ENCODE assay signal across 33 cellular contexts in the genomic region with DNA sequence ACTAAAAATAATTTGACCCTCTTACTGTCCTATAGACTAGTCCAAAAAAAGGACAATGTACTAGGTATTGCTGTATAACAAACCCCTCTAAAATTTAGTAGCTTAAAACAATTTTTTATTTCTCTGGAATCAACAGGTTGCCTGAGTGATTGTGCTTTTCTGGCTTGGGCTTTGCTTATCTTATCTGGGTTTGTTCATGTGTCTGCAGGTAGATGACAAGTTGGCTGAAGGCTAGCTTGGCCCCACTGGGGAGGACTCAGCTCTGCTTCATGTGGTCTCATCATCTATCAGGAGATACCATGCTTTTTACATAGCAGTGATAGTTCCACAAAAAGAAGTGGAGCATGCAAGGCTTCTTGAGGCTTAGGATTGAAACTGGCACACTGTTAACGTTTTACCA.
DNase-seq lines count a peak whose midpoint lies in the region; ATAC-seq, FAIRE-seq and TF ChIP-seq lines count a peak whose summit lies in the region.
"Had no signal": no experiment of that assay in that cellular context is flagged by ENCODE, and none has a peak within 500 bp of the region (broad histone marks: within the 10 kb centered on the region; RNA-seq: fewer than 3 reads in every experiment).

No MANE protein-coding gene starts in this region.

- H3K4me3 Mint-ChIP-seq in immature natural killer cell: no peak overlapping the region
- H3K4me3 Mint-ChIP-seq: B cell; CD14-positive monocyte; CD4-positive, alpha-beta T cell; CD8-positive, alpha-beta memory T cell; CD8-positive, alpha-beta T cell had no signal

- H3K27ac Mint-ChIP-seq in immature natural killer cell: no peak overlapping the region
- H3K27ac Mint-ChIP-seq: B cell; CD4-positive, alpha-beta T cell; CD4-positive, CD25-positive, alpha-beta regulatory T cell; CD8-positive, alpha-beta T cell had no signal

- BruUV-seq in K562 (replicated peaks; lab: Mats Ljungman, UMichigan): no TSS peak

- CTCF ChIA-PET in HEK293 (lab: Yijun Ruan, JAX) (no interaction called here), K562 (lab: Yijun Ruan, JAX; ENCODE audit: low intra/inter-chr PET ratio) (no interaction called here)

- no peak overlapping the region for H3K4me2 ChIP-seq in K562 (ENCODE audit: insufficient read depth, low read length)
- H3K4me2 ChIP-seq: A549; BLaER1; BLaER1 treated with 17β-estradiol and CSF1 and Interleukin-3, amounts not matched to agents 10 nM and 100 nM had no signal

- POLR2A ChIA-PET in HEK293 (lab: Yijun Ruan, JAX) (no interaction called here), K562 (lab: Yijun Ruan, JAX) (interaction anchor here (0.5 kb wide), 1 partner anchor 118 kb away, joined by 3 read pairs; no protein-coding TSS in a partner anchor)

- no peak overlapping the region for H3K9ac ChIP-seq in K562 (ENCODE audit: insufficient read depth in 1 of 2, low read depth in 2 of 2, low read length in 2 of 2)
- H3K9ac ChIP-seq: BLaER1; BLaER1 treated with 17β-estradiol and CSF1 and Interleukin-3, amounts not matched to agents 10 nM and 100 nM had no signal

- peak; percentile 42 for FAIRE-seq in K562 (lab: Jason Lieb, UNC)
- FAIRE-seq: A204.1, A549, D721Med had no signal

- intact Hi-C loops in K562 (cut with micrococcal nuclease): no loop called here

- H3K36me3 Mint-ChIP-seq in immature natural killer cell: peaks cover 20 to 60% (median 48%) of the 10 kb centered on the region in 3 donors

- no peaks in the 10 kb centered on the region for H3K27me3 Mint-ChIP-seq in immature natural killer cell (ENCODE audit: low read depth in 3 of 3)
- H3K27me3 Mint-ChIP-seq: B cell; CD4-positive, alpha-beta memory T cell; CD4-positive, alpha-beta T cell; CD4-positive, CD25-positive, alpha-beta regulatory T cell; CD8-positive, alpha-beta memory T cell had no signal

- no peak for TF ChIP-seq EP300 in K562 (IDR thresholded peaks at IDR 0.05; ENCODE audit: low read length)

- no peaks in the 10 kb centered on the region for H3K9me1 ChIP-seq in K562 (ENCODE audit: control insufficient read depth, insufficient read depth, low read length)

- no peak for TF ChIP-seq RAD21 in K562 (CRISPR knock-in tag; conservative IDR thresholded peaks at IDR 0.05 in 1 of 2, IDR thresholded peaks at IDR 0.05 in 1 of 2)

- no peaks in the 10 kb centered on the region for H4K20me1 ChIP-seq in K562 (replicated peaks; ENCODE audit: control insufficient read depth, insufficient read depth, low read length)
- H4K20me1 ChIP-seq: BLaER1; BLaER1 treated with 17β-estradiol and CSF1 and Interleukin-3, amounts not matched to agents 10 nM and 100 nM had no signal

- H3K4me3 ChIP-seq in HEK293 (ENCODE audit: low read depth, low read length) (no peak overlapping the region), K562 (no peak overlapping the region)
- H3K4me3 ChIP-seq: A549; BLaER1; BLaER1 treated with 17β-estradiol and CSF1 and Interleukin-3, amounts not matched to agents 10 nM and 100 nM had no signal

- TF ChIP-seq POLR2A in K562 (conservative IDR thresholded peaks at IDR 0.05): no peak

- peak in 2 of 4 experiments; percentile 19 to 45 for DNase-seq in K562 (ENCODE audit: extremely low read depth in 1 of 4, low spot score in 3 of 4)
- DNase-seq in immature natural killer cell: no peak
- DNase-seq: 8988T; ACHN; AML-193; BE2C; C1 segment of cervical spinal cord; Caco-2; Calu3; CD4-positive, alpha-beta memory T cell; CD4-positive, alpha-beta T cell; CD4-positive, CD25-positive, alpha-beta regulatory T cell; CD8-positive, alpha-beta memory T cell; CD8-positive, alpha-beta T cell; COR-L47; DMS 273 treated with DMSO at 0.1 percent for 48 hours; DMS153; DMS53; DMS79; DMS79 treated with DMSO at 0.1 percent for 48 hours; DND-41; EL had no signal

- peaks cover 0 to 2% of the 10 kb centered on the region in 2 donors for H3K4me1 Mint-ChIP-seq in immature natural killer cell
- H3K4me1 Mint-ChIP-seq: B cell, CD14-positive monocyte had no signal

- H3K27ac ChIP-seq in HEK293 (ENCODE audit: extremely low read depth, low read depth, low read length) (no peak overlapping the region), K562 (ENCODE audit: extremely low read depth, low read depth, low read length) (no peak overlapping the region)
- H3K27ac ChIP-seq: 22Rv1; A549; BLaER1; BLaER1 treated with 17β-estradiol and CSF1 and Interleukin-3, amounts not matched to agents 10 nM and 100 nM; C4-2B had no signal

- in situ Hi-C loops in K562 (cut with MboI): no loop called here

- H3K79me2 ChIP-seq in K562 (ENCODE audit: control insufficient read depth, insufficient read depth, low read length): no peaks in the 10 kb centered on the region

- H3K9me3 ChIP-seq in HEK293 (ENCODE audit: control insufficient read depth, insufficient read depth, low read depth, low read length) (no peaks in the 10 kb centered on the region), K562 (replicated peaks; ENCODE audit: control insufficient read depth, insufficient read depth, low read depth, low read length) (no peaks in the 10 kb centered on the region)
- H3K9me3 ChIP-seq: A549, BE2C, Caco-2 had no signal

- WGBS in K562 (ENCODE audit: insufficient coverage, low coverage, missing lambda C conversion rate): 13% methylated on average over 1 of the region's 1 CpG

- TF ChIP-seq CTCF in HEK293 (tag by site-specific recombination; IDR thresholded peaks at IDR 0.05): no peak
- TF ChIP-seq CTCF in K562 (IDR thresholded peaks at IDR 0.05 in 2 of 3, conservative IDR thresholded peaks at IDR 0.05 in 1 of 3; ENCODE audit: insufficient read depth in 2 of 3, low read depth in 1 of 3, low read length in 3 of 3): no peak

- ATAC-seq in K562 (peak; percentile 68), HG03521 (IDR thresholded peaks at IDR 0.05; ENCODE audit: unreplicated experiment) (no peak)
- ATAC-seq: A549; CD8-positive, alpha-beta T cell had no signal

- no peak overlapping the region for H2AFZ ChIP-seq in K562 (ENCODE audit: low read depth, low read length)

- no peaks in the 10 kb centered on the region for H3K9me3 Mint-ChIP-seq in immature natural killer cell

- H3K27me3 ChIP-seq in K562 (ENCODE audit: control insufficient read depth in 2 of 2, insufficient read depth in 2 of 2, low read length in 2 of 2): no peaks in the 10 kb centered on the region
- H3K27me3 ChIP-seq: BE2C; BLaER1; BLaER1 treated with 17β-estradiol and CSF1 and Interleukin-3, amounts not matched to agents 10 nM and 100 nM had no signal

- peaks cover 0 to 6% of the 10 kb centered on the region in 2 experiments; a peak in 1 of 3 replicates for H3K36me3 ChIP-seq in HEK293 (ENCODE audit: control insufficient read depth in 2 of 2, insufficient read depth in 1 of 2, low read length in 2 of 2)
- H3K36me3 ChIP-seq in K562 (ENCODE audit: control insufficient read depth, insufficient read depth, low read length): no peaks in the 10 kb centered on the region; the same call in 2 of the 3 replicates

- H3K4me1 ChIP-seq in HEK293 (ENCODE audit: control insufficient read depth, insufficient read depth, low read length) (no peaks in the 10 kb centered on the region), K562 (replicated peaks in 1 of 2; ENCODE audit: control insufficient read depth in 2 of 2, insufficient read depth in 2 of 2, low read length in 2 of 2) (peaks cover 0 to 6% of the 10 kb centered on the region in 2 experiments; a peak in 3 of 5 replicates)
- H3K4me1 ChIP-seq: A549, BE2C, Caco-2 had no signal

TF ChIP-seq in HEK293, 187 proteins besides CTCF, POLR2A, EP300 and RAD21:
- TF ChIP-seq ZNF677 (tag by site-specific recombination; IDR thresholded peaks at IDR 0.05): peak; percentile 74
- no peak for TF ChIP-seq PBX3 (CRISPR knock-in tag; IDR thresholded peaks at IDR 0.05)
- TF ChIP-seq ZFP3 (tag by site-specific recombination; IDR thresholded peaks at IDR 0.05; ENCODE audit: low read depth): no peak
- TF ChIP-seq OSR2 (tag by site-specific recombination; IDR thresholded peaks at IDR 0.05): no peak
- TF ChIP-seq ZNF311 (tag by site-specific recombination; IDR thresholded peaks at IDR 0.05; ENCODE audit: borderline replicate concordance): no peak
- TF ChIP-seq SCRT2 (tag by site-specific recombination; IDR thresholded peaks at IDR 0.05): peak; percentile 78

TF ChIP-seq in K562, 482 proteins besides CTCF, POLR2A, EP300 and RAD21:
- TF ChIP-seq CBFA2T3 (IDR thresholded peaks at IDR 0.05) (peak; percentile 65), TEAD4 (IDR thresholded peaks at IDR 0.05; ENCODE audit: low read length) (0 out of 2 replicates have a peak, but pooled peaks have one; percentile 21), TEAD4 (CRISPR knock-in tag; IDR thresholded peaks at IDR 0.05; ENCODE audit: borderline replicate concordance) (no peak), ARID1B (IDR thresholded peaks at IDR 0.05) (peak; percentile 42; the same call in 1 of the 2 replicates), ZBTB1 (CRISPR knock-in tag; IDR thresholded peaks at IDR 0.05; ENCODE audit: borderline replicate concordance, low read depth) (no peak), ADNP (tag; IDR thresholded peaks at IDR 0.05) (no peak), PHF8 (IDR thresholded peaks at IDR 0.05; ENCODE audit: borderline replicate concordance, low read length) (no peak), NCOA1 (IDR thresholded peaks at IDR 0.05; ENCODE audit: low read depth) (no peak), TAL1 (IDR thresholded peaks at IDR 0.05) (peak; percentile 31; the same call in 1 of the 2 replicates), ZNF436 (CRISPR knock-in tag; IDR thresholded peaks at IDR 0.05) (no peak), TCF3 (CRISPR knock-in tag; IDR thresholded peaks at IDR 0.05) (peak; percentile 37; the same call in 1 of the 2 replicates), CBFA2T2 (conservative IDR thresholded peaks at IDR 0.05) (peak; percentile 33)
